16 cellular contexts compared by ENCODE assay signal in genomic region chr7:21086688-21087087, GRCh38.
DNase-seq lines count a peak whose midpoint lies in the region; ATAC-seq and TF ChIP-seq lines count a peak whose summit lies in the region.
"Had no signal": no experiment of that assay in that cellular context is flagged by ENCODE, and none has a peak within 500 bp of the region (broad histone marks: within the 10 kb centered on the region; RNA-seq: fewer than 3 reads in every experiment).

No MANE protein-coding gene starts in this region.

- no peak overlapping the region for H3K27ac ChIP-seq in HEK293 (ENCODE audit: extremely low read depth, low read depth, low read length)
- H3K27ac ChIP-seq in RWPE1, result no peak overlapping the region
- H3K27ac ChIP-seq: cardiac muscle cell, right lobe of liver, transverse colon had no signal

- H3K36me3 ChIP-seq in HEK293 (ENCODE audit: control insufficient read depth in 2 of 2, insufficient read depth in 1 of 2, low read length in 2 of 2), result no peaks in the 10 kb centered on the region
- H3K36me3 ChIP-seq: BE2C, cardiac muscle cell, right lobe of liver, transverse colon had no signal

- peaks cover 4% of the 10 kb centered on the region; the same call in 1 of the 2 replicates for H3K4me1 ChIP-seq in HEK293 (ENCODE audit: control insufficient read depth, insufficient read depth, low read length)
- H3K4me1 ChIP-seq: BE2C, right lobe of liver, transverse colon had no signal

- TF ChIP-seq CTCF in HEK293 (tag by site-specific recombination; IDR thresholded peaks at IDR 0.05), result no peak
- no peak for TF ChIP-seq CTCF in RWPE1 (conservative IDR thresholded peaks at IDR 0.05; ENCODE audit: low read depth)

- peak; percentile 46 for DNase-seq in NCI-H2081 treated with DMSO at 0.1 percent for 48 hours (lab: John Stamatoyannopoulos, UW)
- DNase-seq in RWPE1 (ENCODE audit: low spot score), result peak; percentile 66
- peak; percentile 76 for DNase-seq in kidney tubule cell (ENCODE audit: low spot score)
- DNase-seq in DMS114 treated with DMSO at 0.1 percent for 48 hours (lab: John Stamatoyannopoulos, UW; ENCODE audit: unreplicated experiment), result no peak
- DNase-seq in activated CD4-positive, CD25-positive, alpha-beta regulatory T cell (lab: John Stamatoyannopoulos, UW), result no peak
- no peak for DNase-seq in retina
- DNase-seq: activated naive CD4-positive, alpha-beta T cell treated with anti-CD3 and anti-CD28 coated beads, Interleukin-2, amount 10 ng/mL, durations not matched to agents 7 days and 5 days; BE2C; effector CD8-positive, alpha-beta T cell; NCI-H2029; right lobe of liver; stimulated activated CD4-positive, alpha-beta T cell treated with anti-CD3 and anti-CD28 coated beads, Interleukin-2, amount 100 ng/mL, for 48 hours; transverse colon had no signal

- H3K9me3 ChIP-seq in HEK293 (ENCODE audit: control insufficient read depth, insufficient read depth, low read depth, low read length), result no peaks in the 10 kb centered on the region; the same call in 1 of the 2 replicates
- H3K9me3 ChIP-seq: BE2C, right lobe of liver, transverse colon had no signal

- ATAC-seq in HG02759 (IDR thresholded peaks at IDR 0.05; ENCODE audit: unreplicated experiment), result no peak
- ATAC-seq: right lobe of liver had no signal

- POLR2A ChIA-PET in HEK293 (lab: Yijun Ruan, JAX), result no interaction called here
- POLR2A ChIA-PET in RWPE1 (lab: Yijun Ruan, JAX; ENCODE audit: low non-redundant PET), result no interaction called here

- CTCF ChIA-PET in HEK293 (lab: Yijun Ruan, JAX) (no interaction called here), RWPE1 (lab: Yijun Ruan, JAX) (no interaction called here)

- no peak overlapping the region for H3K4me3 ChIP-seq in HEK293 (ENCODE audit: low read depth, low read length)
- H3K4me3 ChIP-seq: cardiac muscle cell, right lobe of liver, transverse colon had no signal

TF ChIP-seq in HEK293, 187 proteins besides CTCF, POLR2A, EP300 and RAD21:
- TF ChIP-seq ZNF394 (tag by site-specific recombination; IDR thresholded peaks at IDR 0.05; ENCODE audit: borderline replicate concordance) (no peak), ZBTB26 (tag by site-specific recombination; optimal IDR thresholded peaks at IDR 0.05) (no peak), PRDM6 (tag by site-specific recombination; IDR thresholded peaks at IDR 0.05) (0 out of 2 replicates have a peak, but pooled peaks have one; percentile 23), ZNF23 (tag by site-specific recombination; IDR thresholded peaks at IDR 0.05; ENCODE audit: borderline replicate concordance) (no peak), BCL6B (tag by site-specific recombination; IDR thresholded peaks at IDR 0.05) (peak; percentile 23; the same call in 1 of the 2 replicates), OSR2 (tag by site-specific recombination; IDR thresholded peaks at IDR 0.05) (peak; percentile 46; the same call in 1 of the 2 replicates), ZNF140 (tag by site-specific recombination; IDR thresholded peaks at IDR 0.05) (no peak), ZXDB (tag by site-specific recombination; IDR thresholded peaks at IDR 0.05) (0 out of 2 replicates have a peak, but pooled peaks have one; percentile 21), GLIS1 (tag by site-specific recombination; IDR thresholded peaks at IDR 0.05) (no peak), REST (tag by site-specific recombination; IDR thresholded peaks at IDR 0.05) (no peak)

Comparison
In these comparisons a context has a peak if more than half of its experiments do, and no peak if none do; other contexts are left out.
1. DNase-seq: peak in NCI-H2081 treated with DMSO at 0.1 percent for 48 hours (single experiment), RWPE1 (single experiment) and kidney tubule cell (single experiment); none in DMS114 treated with DMSO at 0.1 percent for 48 hours (single experiment), activated CD4-positive, CD25-positive, alpha-beta regulatory T cell (0 of 4) and retina (single experiment).